In genomic region chr17:8249621-8250020, GRCh38 we compare ENCODE assay signal across 8 cellular contexts. TPM values are rescaled to one million over a fixed set of nuclear protein-coding genes. Genes with fewer than 3 reads are reported as not detected.
DNase-seq lines count a peak whose midpoint lies in the region; ATAC-seq and TF ChIP-seq lines count a peak whose summit lies in the region.

No MANE protein-coding gene starts in this region.

- H3K27me3 ChIP-seq in CD8-positive, alpha-beta memory T cell (ENCODE audit: insufficient read depth, low read length, poor library complexity, severe bottlenecking), result no peaks in the 10 kb centered on the region
- H3K27me3 ChIP-seq in Panc1 (ENCODE audit: control insufficient read depth, insufficient read depth, low read length) (no peaks in the 10 kb centered on the region), parathyroid adenoma (ENCODE audit: control insufficient read depth, insufficient read depth, low read length) (no peaks in the 10 kb centered on the region)

- peak overlapping the region; percentile 100 for H3K27ac ChIP-seq in CD8-positive, alpha-beta memory T cell (ENCODE audit: low read depth, low read length)
- H3K27ac ChIP-seq in Panc1 (ENCODE audit: low read length), result peak overlapping the region; percentile 91
- H3K27ac ChIP-seq in parathyroid adenoma, result peak overlapping the region; percentile 97

- no TSS peak for BruUV-seq in Panc1 (replicated peaks; lab: Mats Ljungman, UMichigan)

- in situ Hi-C loops in Panc1 (cut with HindIII; ENCODE audit: low pct_unique_long_range_greater_than_20kb, low sequenced_read_pairs), result no loop called here

- H3K36me3 Mint-ChIP-seq in CD8-positive, alpha-beta memory T cell, result peaks cover 0 to 43% (median 3%) of the 10 kb centered on the region in 3 donors

- CTCF ChIA-PET in CD8-positive, alpha-beta memory T cell (lab: Charles Lee), result interaction anchor here (1.4 to 4.3 kb wide), 4 partner anchors 19 to 111 kb away, joined by 3 to 51 read pairs (median 4); no protein-coding TSS in a partner anchor
- CTCF ChIA-PET in Panc1 (lab: Charles Lee), result no interaction called here

- POLR2A ChIA-PET in CD8-positive, alpha-beta memory T cell (lab: Charles Lee), result interaction anchor here (0.5 to 6.7 kb wide), 5 partner anchors 25 to 130 kb away, joined by 3 to 149 read pairs (median 3); partner anchors contain the start of genes RANGRF and SLC25A35
- POLR2A ChIA-PET in Panc1 (lab: Charles Lee), result interaction anchor here (0.7 to 1.0 kb wide), 2 partner anchors 45 to 59 kb away, joined by 3 read pairs; partner anchors contain the start of gene SLC25A35

- H3K4me3 Mint-ChIP-seq in CD8-positive, alpha-beta memory T cell, result peak overlapping the region; percentile 95 to 99 (median 99)

- ATAC-seq in Panc1, result no peak
- no peak for ATAC-seq in activated CD4-positive, CD25-positive, alpha-beta regulatory T cell treated with anti-CD3 and anti-CD28 coated beads, Interleukin-2, amount 50 U/mL, for 24 hours

- DNase-seq in CD8-positive, alpha-beta memory T cell, result no peak
- DNase-seq in Panc1 (ENCODE audit: low read depth, low spot score) (no peak), epithelial cell of proximal tubule (ENCODE audit: low read depth) (no peak), SHP77 (lab: John Stamatoyannopoulos, UW) (no peak), EL (no peak), T-helper 9 cell (no peak)

- no peaks in the 10 kb centered on the region for H3K9me3 ChIP-seq in CD8-positive, alpha-beta memory T cell (ENCODE audit: low read length)
- no peaks in the 10 kb centered on the region for H3K9me3 ChIP-seq in Panc1 (ENCODE audit: control insufficient read depth, insufficient read depth, low read depth, low read length)
- H3K9me3 ChIP-seq in parathyroid adenoma (ENCODE audit: control insufficient read depth, low read length), result no peaks in the 10 kb centered on the region

- H3K4me3 ChIP-seq in CD8-positive, alpha-beta memory T cell (ENCODE audit: low read length), result peak overlapping the region; percentile 71
- H3K4me3 ChIP-seq in Panc1 (ENCODE audit: low read depth in 2 of 2, low read length in 2 of 2), result peak overlapping the region; percentile 98
- H3K4me3 ChIP-seq in epithelial cell of proximal tubule (ENCODE audit: low read depth, low read length), result peak overlapping the region; percentile 99
- H3K4me3 ChIP-seq in parathyroid adenoma (ENCODE audit: low read depth, low read length), result peak overlapping the region; percentile 89

- H3K4me2 ChIP-seq in parathyroid adenoma (ENCODE audit: low read length), result peak overlapping the region; percentile 94

- H3K36me3 ChIP-seq in CD8-positive, alpha-beta memory T cell (ENCODE audit: insufficient read depth, low read length), result peaks cover 9% of the 10 kb centered on the region
- H3K36me3 ChIP-seq in Panc1 (ENCODE audit: control insufficient read depth, insufficient read depth, low read length) (peaks cover 9% of the 10 kb centered on the region), parathyroid adenoma (ENCODE audit: control insufficient read depth, insufficient read depth, low read length) (no peaks in the 10 kb centered on the region)

- peak overlapping the region in 7 of 8 donors; percentile 98 to 100 (median 100) for H3K27ac Mint-ChIP-seq in CD8-positive, alpha-beta memory T cell

- no peak overlapping the region for H3K9ac ChIP-seq in parathyroid adenoma

- peaks cover 31% of the 10 kb centered on the region for H3K4me1 ChIP-seq in CD8-positive, alpha-beta memory T cell (ENCODE audit: insufficient read depth, low read length)
- H3K4me1 ChIP-seq in Panc1 (ENCODE audit: control insufficient read depth, insufficient read depth, low read length) (peaks cover 9% of the 10 kb centered on the region), parathyroid adenoma (no peaks in the 10 kb centered on the region)

- peaks cover 9% of the 10 kb centered on the region for H3K79me2 ChIP-seq in parathyroid adenoma

- peaks cover 0 to 9% of the 10 kb centered on the region in 2 donors for H3K27me3 Mint-ChIP-seq in CD8-positive, alpha-beta memory T cell

- TF ChIP-seq CTCF in Panc1 (IDR thresholded peaks at IDR 0.05) (no peak), epithelial cell of proximal tubule (conservative IDR thresholded peaks at IDR 0.05; ENCODE audit: low read depth, low read length) (no peak), parathyroid adenoma (IDR thresholded peaks at IDR 0.05) (no peak)

- H3K9me3 Mint-ChIP-seq in CD8-positive, alpha-beta memory T cell, result peaks cover 0 to 5% (median 0%) of the 10 kb centered on the region in 5 donors

- H2AFZ ChIP-seq in parathyroid adenoma, result peak overlapping the region; percentile 83

- intact Hi-C loops in Panc1 (cut with micrococcal nuclease; ENCODE audit: unreplicated experiment), result no loop called here

- H3K4me1 Mint-ChIP-seq in CD8-positive, alpha-beta memory T cell, result peaks cover 41 to 46% (median 45%) of the 10 kb centered on the region in 3 donors

RNA-seq across cellular contexts. Expression of gene PFAS, which starts 0.5 kb away (rescaled TPM):
- 100 to 1,000 TPM; 167 to 168 TPM for total RNA-seq in CD8-positive, alpha-beta memory T cell
- polyA plus RNA-seq in CD8-positive, alpha-beta memory T cell, result 17.7 TPM
- 73.0 TPM for total RNA-seq in Panc1 (2021; ENCODE audit: unreplicated experiment)
- polyA plus RNA-seq in Panc1 (2012; ENCODE audit: insufficient read length), result 46.2 TPM
- 37.2 and 58.1 TPM in 2 replicates for total RNA-seq in epithelial cell of proximal tubule

RNA-seq across cellular contexts. Expression of gene CTC1, which starts 1.8 kb away (rescaled TPM):
- 10 to 100 TPM; 69.2 to 70.2 TPM for total RNA-seq in CD8-positive, alpha-beta memory T cell
- 36.8 TPM for polyA plus RNA-seq in CD8-positive, alpha-beta memory T cell
- total RNA-seq in Panc1 (2021; ENCODE audit: unreplicated experiment) (34.2 TPM), epithelial cell of proximal tubule (9.1 and 13.0 TPM in 2 replicates)
- 29.6 TPM for polyA plus RNA-seq in Panc1 (2012; ENCODE audit: insufficient read length)

RNA-seq across cellular contexts. Expression of gene RANGRF, which starts 38.8 kb away (rescaled TPM):
- total RNA-seq in CD8-positive, alpha-beta memory T cell, result 10 to 100 TPM; 66.2 to 71.1 TPM
- polyA plus RNA-seq in CD8-positive, alpha-beta memory T cell, result 81.7 TPM
- 16.7 TPM for total RNA-seq in Panc1 (2021; ENCODE audit: unreplicated experiment)
- polyA plus RNA-seq in Panc1 (2012; ENCODE audit: insufficient read length), result 23.1 TPM
- total RNA-seq in epithelial cell of proximal tubule, result 36.5 and 37.8 TPM in 2 replicates

RNA-seq across cellular contexts. Expression of gene AURKB, which starts 39.2 kb away (rescaled TPM):
- total RNA-seq in CD8-positive, alpha-beta memory T cell, result 10 to 100 TPM; 88.1 to 94.4 TPM
- 0.63 TPM for polyA plus RNA-seq in CD8-positive, alpha-beta memory T cell
- total RNA-seq in Panc1 (2021; ENCODE audit: unreplicated experiment) (85.8 TPM), epithelial cell of proximal tubule (136 and 165 TPM in 2 replicates)
- 31.8 TPM for polyA plus RNA-seq in Panc1 (2012; ENCODE audit: insufficient read length)

RNA-seq across cellular contexts. Expression of gene SLC25A35, which starts 45.6 kb away (rescaled TPM):
- total RNA-seq in CD8-positive, alpha-beta memory T cell, result 1 to 10 TPM; 2.8 to 3.7 TPM
- polyA plus RNA-seq in CD8-positive, alpha-beta memory T cell, result 1.7 TPM
- total RNA-seq in Panc1 (2021; ENCODE audit: unreplicated experiment) (22.0 TPM), epithelial cell of proximal tubule (0.58 and 3.3 TPM in 2 replicates)
- polyA plus RNA-seq in Panc1 (2012; ENCODE audit: insufficient read length), result 17.8 TPM
